In the genomic region with DNA sequence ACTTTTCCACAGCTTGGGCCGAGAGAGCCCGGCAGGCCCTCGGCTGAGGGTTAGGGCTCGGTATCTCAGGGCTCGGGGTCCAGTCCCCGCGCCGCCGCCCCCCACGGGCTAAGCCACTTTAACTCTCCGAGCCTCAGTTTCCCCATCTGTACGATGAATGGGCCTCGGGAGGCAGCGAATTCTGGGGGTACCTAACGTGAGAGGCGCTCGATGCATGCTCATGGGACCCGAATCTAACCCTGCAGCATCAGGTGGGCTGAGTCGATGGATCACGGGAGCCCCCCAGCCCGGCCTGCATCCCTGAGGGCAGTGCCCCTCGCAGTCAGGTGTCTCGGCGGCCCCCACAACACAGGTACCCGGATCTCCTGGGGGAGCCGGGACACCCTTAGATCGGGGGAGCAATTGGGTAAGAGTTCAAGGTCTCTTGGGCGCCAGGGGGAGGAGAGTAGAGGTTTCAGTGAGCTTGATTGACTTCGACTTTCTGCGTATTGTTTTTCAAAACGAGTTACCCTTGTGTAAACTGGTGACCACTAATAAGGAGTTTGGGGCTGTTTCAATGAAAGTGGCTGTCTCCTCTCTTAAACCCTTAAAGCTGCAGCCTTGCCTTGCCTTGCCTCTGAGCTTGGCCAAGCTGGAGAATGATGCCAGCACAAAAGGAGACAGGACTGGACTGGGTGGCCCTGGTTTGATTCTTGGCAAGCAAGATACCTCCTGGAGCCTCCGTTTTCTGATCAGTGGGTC, we compare ENCODE assay signal across 8 cellular contexts. TPM values are rescaled to one million over a fixed set of nuclear protein-coding genes. Genes with fewer than 3 reads are reported as not detected.
DNase-seq lines count a peak whose midpoint lies in the region; ATAC-seq and TF ChIP-seq lines count a peak whose summit lies in the region.

No MANE protein-coding gene starts in this region.

- H3K36me3 ChIP-seq in right atrium auricular region, result no peaks in the 10 kb centered on the region

- H3K27ac Mint-ChIP-seq in activated naive CD8-positive, alpha-beta T cell treated with anti-CD3 and anti-CD28 coated beads, Interleukin-2, amount 10 ng/mL, durations not matched to agents 7 days and 5 days, result peak overlapping the region; percentile 70

- H3K36me3 Mint-ChIP-seq in activated naive CD8-positive, alpha-beta T cell treated with anti-CD3 and anti-CD28 coated beads, Interleukin-2, amount 10 ng/mL, durations not matched to agents 7 days and 5 days, result no peaks in the 10 kb centered on the region

- no peaks in the 10 kb centered on the region for H3K9me3 ChIP-seq in right atrium auricular region

- peak; percentile 36 for DNase-seq in AG20443 (ENCODE audit: low spot score)
- peak; percentile 12 for DNase-seq in NCI-H345 treated with DMSO at 0.1 percent for 48 hours (lab: John Stamatoyannopoulos, UW; ENCODE audit: unreplicated experiment)
- peak; percentile 59 for DNase-seq in activated naive CD8-positive, alpha-beta T cell treated with anti-CD3 and anti-CD28 coated beads, Interleukin-2, amount 10 ng/mL, durations not matched to agents 7 days and 5 days
- DNase-seq in right atrium auricular region (ENCODE audit: low spot score), result no peak
- DNase-seq in renal cortical epithelial cell (ENCODE audit: low read depth), result peak; percentile 37

- POLR2A ChIA-PET in activated naive CD8-positive, alpha-beta T cell treated with anti-CD3 and anti-CD28 coated beads, Interleukin-2, amount 10 ng/mL, durations not matched to agents 7 days and 5 days (lab: Charles Lee), result interaction anchor here (0.9 to 2.8 kb wide), 8 partner anchors 9 to 105 kb away, joined by 3 to 18 read pairs (median 6); partner anchors contain the start of genes RHBDD2 and TMEM120A

- H3K27me3 ChIP-seq in right atrium auricular region, result no peaks in the 10 kb centered on the region

- H3K27ac ChIP-seq in right atrium auricular region, result peak overlapping the region; percentile 92 to 98

- H3K27me3 Mint-ChIP-seq in activated naive CD8-positive, alpha-beta T cell treated with anti-CD3 and anti-CD28 coated beads, Interleukin-2, amount 10 ng/mL, durations not matched to agents 7 days and 5 days, result peaks cover 4% of the 10 kb centered on the region

- peak overlapping the region; percentile 90 for H3K4me3 Mint-ChIP-seq in activated naive CD8-positive, alpha-beta T cell treated with anti-CD3 and anti-CD28 coated beads, Interleukin-2, amount 10 ng/mL, durations not matched to agents 7 days and 5 days

- H3K9me3 Mint-ChIP-seq in activated naive CD8-positive, alpha-beta T cell treated with anti-CD3 and anti-CD28 coated beads, Interleukin-2, amount 10 ng/mL, durations not matched to agents 7 days and 5 days, result no peaks in the 10 kb centered on the region

- H3K4me3 ChIP-seq in right atrium auricular region, result peak overlapping the region; percentile 96 to 100

- H3K4me1 ChIP-seq in right atrium auricular region, result peaks cover 0 to 42% of the 10 kb centered on the region in 2 donors

- peak; percentile 15 for ATAC-seq in GM18870 (IDR thresholded peaks at IDR 0.05; ENCODE audit: unreplicated experiment)
- ATAC-seq in activated naive CD8-positive, alpha-beta T cell treated with anti-CD3 and anti-CD28 coated beads, Interleukin-2, amount 10 ng/mL, durations not matched to agents 7 days and 5 days (ENCODE audit: low read depth), result no peak
- no peak for ATAC-seq in HG02938 (IDR thresholded peaks at IDR 0.05; ENCODE audit: unreplicated experiment)
- no peak for ATAC-seq in GM21528 (IDR thresholded peaks at IDR 0.05; ENCODE audit: low FRiP score, unreplicated experiment)

- H3K4me1 Mint-ChIP-seq in activated naive CD8-positive, alpha-beta T cell treated with anti-CD3 and anti-CD28 coated beads, Interleukin-2, amount 10 ng/mL, durations not matched to agents 7 days and 5 days, result peaks cover 26% of the 10 kb centered on the region

- TF ChIP-seq CTCF in right atrium auricular region (IDR thresholded peaks at IDR 0.05), result no peak

RNA-seq across cellular contexts. Expression of gene POR, which starts 0.6 kb away (rescaled TPM):
- total RNA-seq in activated naive CD8-positive, alpha-beta T cell treated with anti-CD3 and anti-CD28 coated beads, Interleukin-2, amount 10 ng/mL, durations not matched to agents 7 days and 5 days, result 10 to 100 TPM; 61.5 to 62.2 TPM
- total RNA-seq in right atrium auricular region, result 10 to 100 TPM; 53.4 to 85.3 TPM
- 54.0 and 82.1 TPM in 2 replicates for total RNA-seq in renal cortical epithelial cell

RNA-seq across cellular contexts. Expression of gene RHBDD2, which starts 36.8 kb away (rescaled TPM):
- 10 to 100 TPM; 32.2 to 33.1 TPM for total RNA-seq in activated naive CD8-positive, alpha-beta T cell treated with anti-CD3 and anti-CD28 coated beads, Interleukin-2, amount 10 ng/mL, durations not matched to agents 7 days and 5 days
- total RNA-seq in right atrium auricular region (10 to 100 TPM; 43.5 to 60.0 TPM), renal cortical epithelial cell (16.0 and 31.3 TPM in 2 replicates)
